ENCODE assay signal across 18 cellular contexts in the genomic region with DNA sequence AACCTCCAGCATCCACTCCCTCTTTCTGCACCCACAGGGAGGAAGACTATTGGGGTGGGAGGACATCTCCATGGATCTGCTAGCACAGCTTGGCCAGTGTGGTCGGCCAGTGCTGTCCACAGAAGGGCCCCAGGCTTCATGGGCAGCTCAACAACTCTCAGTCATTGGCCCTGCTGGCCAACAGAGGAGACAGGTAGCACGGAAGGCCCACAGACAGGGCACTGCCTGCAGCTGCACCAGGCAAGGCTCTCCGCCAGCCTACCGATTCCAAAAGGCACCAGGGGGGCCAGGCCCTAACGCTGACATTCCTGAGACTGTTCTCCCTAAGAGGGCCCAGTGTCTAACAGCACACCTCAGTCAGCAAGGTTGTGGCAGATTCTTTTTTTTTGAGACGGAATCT. TPM values are rescaled to one million over a fixed set of nuclear protein-coding genes. Genes with fewer than 3 reads are reported as not detected.
DNase-seq lines count a peak whose midpoint lies in the region; ATAC-seq, FAIRE-seq and TF ChIP-seq lines count a peak whose summit lies in the region.
"Had no signal": no experiment of that assay in that cellular context is flagged by ENCODE, and none has a peak within 500 bp of the region (broad histone marks: within the 10 kb centered on the region; RNA-seq: fewer than 3 reads in every experiment).

No MANE protein-coding gene starts in this region.

- no peak for FAIRE-seq in kidney (lab: Jason Lieb, UNC)

- intact Hi-C loops in Right ventricle myocardium superior (cut with DNase I) (no loop called here), kidney (cut with DNase I) (no loop called here)

- ATAC-seq in Right ventricle myocardium superior (ENCODE audit: poor library complexity) (no peak), GM19397 (IDR thresholded peaks at IDR 0.05; ENCODE audit: unreplicated experiment) (no peak), HG03460 (IDR thresholded peaks at IDR 0.05; ENCODE audit: unreplicated experiment) (no peak), GM19463 (IDR thresholded peaks at IDR 0.05; ENCODE audit: unreplicated experiment) (no peak)

- peak overlapping the region; percentile 40 for H3K27ac ChIP-seq in cardiac muscle cell
- H3K27ac ChIP-seq in RWPE1 = peak overlapping the region; percentile 17; the same call in 1 of the 2 replicates
- H3K27ac ChIP-seq in kidney (ENCODE audit: low read depth in 2 of 2, low read length in 2 of 2) = peak overlapping the region; percentile 1 to 51
- H3K27ac ChIP-seq in skeletal muscle tissue (ENCODE audit: low read depth, low read length) = no peak overlapping the region

- H3K4me1 ChIP-seq in cardiac muscle cell (ENCODE audit: low read depth) (peaks cover 32% of the 10 kb centered on the region), kidney (ENCODE audit: control insufficient read depth in 1 of 2, insufficient read depth in 1 of 2, low read depth in 1 of 2, low read length in 2 of 2) (peaks cover 45 to 50% of the 10 kb centered on the region in 2 donors), skeletal muscle tissue (ENCODE audit: control insufficient read depth in 3 of 3, insufficient read depth in 3 of 3, low read length in 3 of 3) (peaks cover 64 to 85% (median 76%) of the 10 kb centered on the region in 3 donors)

- H3K9me3 ChIP-seq in cardiac muscle cell (ENCODE audit: low read depth) (no peaks in the 10 kb centered on the region), kidney (ENCODE audit: control insufficient read depth in 1 of 2, low read length in 2 of 2) (no peaks in the 10 kb centered on the region), skeletal muscle tissue (ENCODE audit: control insufficient read depth in 3 of 3, low read length in 3 of 3) (no peaks in the 10 kb centered on the region)
- H3K9me3 ChIP-seq: Caco-2 had no signal

- POLR2A ChIA-PET in RWPE1 (lab: Yijun Ruan, JAX; ENCODE audit: low non-redundant PET) = no interaction called here

- no peak for DNase-seq in cardiac muscle cell (ENCODE audit: low read depth in 1 of 2, low spot score in 1 of 2)
- DNase-seq in Right ventricle myocardium superior = no peak
- DNase-seq in RWPE1 (ENCODE audit: low spot score) = no peak
- DNase-seq in kidney = peak; percentile 64
- DNase-seq: 8988T, C1 segment of cervical spinal cord, Caco-2, GOT3, HFFc6, Karpas-422, MM.1S, NCI-H1105, NCI-H187, SHP77 treated with DMSO at 0.1 percent for 48 hours had no signal

- CTCF ChIA-PET in RWPE1 (lab: Yijun Ruan, JAX) = no interaction called here

- H3K9ac ChIP-seq in kidney (ENCODE audit: low read length in 2 of 2) = peak overlapping the region in 1 of 2 donors; percentile 43
- peak overlapping the region in 2 of 3 donors; percentile 5 to 64 for H3K9ac ChIP-seq in skeletal muscle tissue (ENCODE audit: low read depth in 1 of 3, low read length in 3 of 3)

- H3K36me3 ChIP-seq in cardiac muscle cell = no peaks in the 10 kb centered on the region
- H3K36me3 ChIP-seq in kidney (ENCODE audit: control insufficient read depth in 1 of 2, insufficient read depth in 2 of 2, low read length in 2 of 2) = peaks cover 0 to 6% of the 10 kb centered on the region in 2 donors
- peaks cover 0 to 6% (median 2%) of the 10 kb centered on the region in 3 donors for H3K36me3 ChIP-seq in skeletal muscle tissue (ENCODE audit: control insufficient read depth in 3 of 3, insufficient read depth in 3 of 3, low read length in 3 of 3)

- TF ChIP-seq CTCF in cardiac muscle cell (IDR thresholded peaks at IDR 0.05; ENCODE audit: low read depth, low read length) = no peak
- no peak for TF ChIP-seq CTCF in RWPE1 (conservative IDR thresholded peaks at IDR 0.05; ENCODE audit: low read depth)
- no peak for TF ChIP-seq CTCF in kidney (IDR thresholded peaks at IDR 0.05; ENCODE audit: borderline replicate concordance, extremely low read depth, insufficient read depth)

- H3K27me3 ChIP-seq in cardiac muscle cell (no peaks in the 10 kb centered on the region), skeletal muscle tissue (ENCODE audit: control insufficient read depth in 3 of 3, insufficient read depth in 3 of 3, low read length in 3 of 3) (no peaks in the 10 kb centered on the region)

- no peak overlapping the region for H3K4me3 ChIP-seq in cardiac muscle cell
- H3K4me3 ChIP-seq in kidney (ENCODE audit: low read length in 2 of 2) = no peak overlapping the region
- peak overlapping the region in 1 of 3 donors; percentile 22 for H3K4me3 ChIP-seq in skeletal muscle tissue (ENCODE audit: low read length in 3 of 3)

RNA-seq across cellular contexts. Expression of gene RAB5C, which starts 15.7 kb away (rescaled TPM):
- 41.8 and 53.8 TPM in 2 replicates for total RNA-seq in cardiac muscle cell
- 44.8 and 65.1 TPM in 2 replicates for polyA plus RNA-seq in cardiac muscle cell
- total RNA-seq in Right ventricle myocardium superior = 38.6 TPM
- total RNA-seq in kidney = 159 TPM
- polyA plus RNA-seq in kidney (ENCODE audit: insufficient read depth, low read depth, low replicate concordance) = 286 TPM
- 19.8 TPM for total RNA-seq in skeletal muscle tissue

RNA-seq across cellular contexts. Expression of gene HSPB9, which starts 16.5 kb away (rescaled TPM):
- total RNA-seq in cardiac muscle cell = 0.06 and 0.67 TPM in 2 replicates
- 0.51 and 0.52 TPM in 2 replicates for polyA plus RNA-seq in cardiac muscle cell
- 0.11 TPM for total RNA-seq in Right ventricle myocardium superior
- total RNA-seq in kidney = not detected
- polyA plus RNA-seq in kidney (ENCODE audit: insufficient read depth, low read depth, low replicate concordance) = 0.99 TPM
- total RNA-seq in skeletal muscle tissue = not detected
- total RNA-seq: Caco-2, HFFc6 had no signal

RNA-seq across cellular contexts. Expression of gene KAT2A, which starts 17.9 kb away (rescaled TPM):
- total RNA-seq in cardiac muscle cell (38.2 and 76.9 TPM in 2 replicates), Right ventricle myocardium superior (22.6 TPM), kidney (38.6 TPM), skeletal muscle tissue (8.9 TPM)
- polyA plus RNA-seq in cardiac muscle cell (89.0 and 121 TPM in 2 replicates), kidney (ENCODE audit: insufficient read depth, low read depth, low replicate concordance) (38.6 TPM)

RNA-seq across cellular contexts. Expression of gene DHX58, which starts 26.6 kb away (rescaled TPM):
- 0.42 and 1.2 TPM in 2 replicates for total RNA-seq in cardiac muscle cell
- polyA plus RNA-seq in cardiac muscle cell = not detected in 2 replicates
- 2.5 TPM for total RNA-seq in Right ventricle myocardium superior
- 27.5 TPM for total RNA-seq in kidney
- polyA plus RNA-seq in kidney (ENCODE audit: insufficient read depth, low read depth, low replicate concordance) = 22.1 TPM
- total RNA-seq in skeletal muscle tissue = 3.7 TPM

RNA-seq across cellular contexts. Expression of gene ZNF385C, which starts 40.8 kb away (rescaled TPM):
- total RNA-seq in cardiac muscle cell (1.7 and 2.1 TPM in 2 replicates), Right ventricle myocardium superior (0.16 TPM), kidney (1.2 TPM), skeletal muscle tissue (0.52 TPM)
- polyA plus RNA-seq in cardiac muscle cell (3.0 and 3.9 TPM in 2 replicates), kidney (ENCODE audit: insufficient read depth, low read depth, low replicate concordance) (1.1 TPM)
- total RNA-seq: HFFc6 had no signal
